ENCODE assay signal across 11 cellular contexts in genomic region chr15:71136159-71137137, GRCh38. TPM values are rescaled to one million over a fixed set of nuclear protein-coding genes. Genes with fewer than 3 reads are reported as not detected.
DNase-seq lines count a peak whose midpoint lies in the region; ATAC-seq, FAIRE-seq and TF ChIP-seq lines count a peak whose summit lies in the region.
"Had no signal": no experiment of that assay in that cellular context is flagged by ENCODE, and none has a peak within 500 bp of the region (broad histone marks: within the 10 kb centered on the region; RNA-seq: fewer than 3 reads in every experiment).

No MANE protein-coding gene starts in this region.

- peak; percentile 39 for ATAC-seq in left lobe of liver
- ATAC-seq: gastrocnemius medialis had no signal

- TF ChIP-seq CTCF in NB4 (IDR thresholded peaks at IDR 0.05; ENCODE audit: low read depth, low read length) = no peak

- DNase-seq in NB4 (ENCODE audit: low read depth) (peak; percentile 36), dedifferentiated amniotic fluid mesenchymal stem cell (ENCODE audit: extremely low spot score) (peak; percentile 61), left lobe of liver (ENCODE audit: low spot score) (no peak), GM12892 (ENCODE audit: insufficient read length) (no peak), NCI-H748 treated with DMSO at 0.1 percent for 48 hours (lab: John Stamatoyannopoulos, UW) (no peak), NCI-H1105 treated with DMSO at 0.1 percent for 48 hours (lab: John Stamatoyannopoulos, UW) (no peak), NCI-H69 (lab: John Stamatoyannopoulos, UW) (no peak)
- DNase-seq: activated gamma-delta T cell; gastrocnemius medialis; stimulated activated naive CD4-positive, alpha-beta T cell treated with Interleukin-2 at 50 U/mL for 16 hours had no signal

- no peak overlapping the region for H3K4me3 ChIP-seq in BLaER1 treated with 17β-estradiol and CSF1 and Interleukin-3, amounts not matched to agents 10 nM and 100 nM
- no peak overlapping the region for H3K4me3 ChIP-seq in NB4 (ENCODE audit: low read depth, low read length)
- H3K4me3 ChIP-seq: gastrocnemius medialis had no signal

- no peak for FAIRE-seq in GM12892 (lab: Jason Lieb, UNC)

- peaks cover 0 to 9% (median 0%) of the 10 kb centered on the region in 11 experiments; a peak in 4 of 22 replicates for H3K9me3 ChIP-seq in BLaER1 treated with 17β-estradiol and CSF1 and Interleukin-3, amounts not matched to agents 10 nM and 100 nM (replicated peaks in 1 of 11)
- H3K9me3 ChIP-seq: gastrocnemius medialis had no signal

- peak overlapping the region in 8 of 11 experiments; percentile 6 to 65 (median 44); a peak in 12 of 22 replicates for H3K4me2 ChIP-seq in BLaER1 treated with 17β-estradiol and CSF1 and Interleukin-3, amounts not matched to agents 10 nM and 100 nM

- H3K27me3 ChIP-seq in BLaER1 treated with 17β-estradiol and CSF1 and Interleukin-3, amounts not matched to agents 10 nM and 100 nM = no peaks in the 10 kb centered on the region
- H3K27me3 ChIP-seq: gastrocnemius medialis had no signal

- H3K27ac ChIP-seq in BLaER1 treated with 17β-estradiol and CSF1 and Interleukin-3, amounts not matched to agents 10 nM and 100 nM = peak overlapping the region in 2 of 11 experiments; percentile 15 to 29; a peak in 1 of 22 replicates

- H3K36me3 ChIP-seq in BLaER1 treated with 17β-estradiol and CSF1 and Interleukin-3, amounts not matched to agents 10 nM and 100 nM = no peaks in the 10 kb centered on the region
- H3K36me3 ChIP-seq: gastrocnemius medialis had no signal

- peaks cover 0 to 13% (median 9%) of the 10 kb centered on the region in 10 experiments; a peak in 11 of 20 replicates for H3K4me1 ChIP-seq in BLaER1 treated with 17β-estradiol and CSF1 and Interleukin-3, amounts not matched to agents 10 nM and 100 nM

- no peak overlapping the region for H3K9ac ChIP-seq in BLaER1 treated with 17β-estradiol and CSF1 and Interleukin-3, amounts not matched to agents 10 nM and 100 nM

- TF ChIP-seq POLR2A in NB4 (IDR thresholded peaks at IDR 0.05; ENCODE audit: extremely low read depth, insufficient read length) (no peak), GM12892 (IDR thresholded peaks at IDR 0.05; ENCODE audit: low read depth, low read length) (no peak)

- H4K20me1 ChIP-seq in BLaER1 treated with 17β-estradiol and CSF1 and Interleukin-3, amounts not matched to agents 10 nM and 100 nM = no peaks in the 10 kb centered on the region

RNA-seq across cellular contexts. Expression of gene THSD4, which starts 21.2 kb away (rescaled TPM):
- total RNA-seq in left lobe of liver = 19.5 TPM
- 0.13 TPM for polyA plus RNA-seq in GM12892 (2012; ENCODE audit: missing spikeins)

Comparison
In these comparisons a context has a peak if more than half of its experiments do, and no peak if none do; other contexts are left out.
1. DNase-seq: peak in NB4 (single experiment) and dedifferentiated amniotic fluid mesenchymal stem cell (single experiment); none in left lobe of liver (single experiment), GM12892 (single experiment), NCI-H748 treated with DMSO at 0.1 percent for 48 hours (single experiment), NCI-H1105 treated with DMSO at 0.1 percent for 48 hours (single experiment) and NCI-H69 (single experiment).